1 cellular context compared by ENCODE assay signal in genomic region chr10:77909755-77910375, GRCh38.
TF ChIP-seq lines count a peak whose summit lies in the region.

No MANE protein-coding gene starts in this region.

TF ChIP-seq in K562, 482 proteins besides CTCF, POLR2A, EP300 and RAD21 (continued from another document and continues in another):
- TF ChIP-seq, protein P1, sequence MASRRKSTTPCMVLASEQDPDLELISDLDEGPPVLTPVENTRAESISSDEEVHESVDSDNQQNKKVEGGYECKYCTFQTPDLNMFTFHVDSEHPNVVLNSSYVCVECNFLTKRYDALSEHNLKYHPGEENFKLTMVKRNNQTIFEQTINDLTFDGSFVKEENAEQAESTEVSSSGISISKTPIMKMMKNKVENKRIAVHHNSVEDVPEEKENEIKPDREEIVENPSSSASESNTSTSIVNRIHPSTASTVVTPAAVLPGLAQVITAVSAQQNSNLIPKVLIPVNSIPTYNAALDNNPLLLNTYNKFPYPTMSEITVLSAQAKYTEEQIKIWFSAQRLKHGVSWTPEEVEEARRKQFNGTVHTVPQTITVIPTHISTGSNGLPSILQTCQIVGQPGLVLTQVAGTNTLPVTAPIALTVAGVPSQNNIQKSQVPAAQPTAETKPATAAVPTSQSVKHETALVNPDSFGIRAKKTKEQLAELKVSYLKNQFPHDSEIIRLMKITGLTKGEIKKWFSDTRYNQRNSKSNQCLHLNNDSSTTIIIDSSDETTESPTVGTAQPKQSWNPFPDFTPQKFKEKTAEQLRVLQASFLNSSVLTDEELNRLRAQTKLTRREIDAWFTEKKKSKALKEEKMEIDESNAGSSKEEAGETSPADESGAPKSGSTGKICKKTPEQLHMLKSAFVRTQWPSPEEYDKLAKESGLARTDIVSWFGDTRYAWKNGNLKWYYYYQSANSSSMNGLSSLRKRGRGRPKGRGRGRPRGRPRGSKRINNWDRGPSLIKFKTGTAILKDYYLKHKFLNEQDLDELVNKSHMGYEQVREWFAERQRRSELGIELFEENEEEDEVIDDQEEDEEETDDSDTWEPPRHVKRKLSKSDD (conservative IDR thresholded peaks at IDR 0.05; ENCODE audit: low read length): no peak
- TF ChIP-seq KAT7 (CRISPR knock-in tag; IDR thresholded peaks at IDR 0.05; ENCODE audit: borderline replicate concordance): peak; percentile 8; the same call in 1 of the 2 replicates
- peak; percentile 89 for TF ChIP-seq FOXJ2 (tag; IDR thresholded peaks at IDR 0.05)
- TF ChIP-seq PURB (CRISPR knock-in tag; IDR thresholded peaks at IDR 0.05; ENCODE audit: low read depth): no peak
- no peak for TF ChIP-seq ZFP36 (IDR thresholded peaks at IDR 0.05; ENCODE audit: low read depth, low read length, partially characterized antibody)
- TF ChIP-seq, protein P2, sequence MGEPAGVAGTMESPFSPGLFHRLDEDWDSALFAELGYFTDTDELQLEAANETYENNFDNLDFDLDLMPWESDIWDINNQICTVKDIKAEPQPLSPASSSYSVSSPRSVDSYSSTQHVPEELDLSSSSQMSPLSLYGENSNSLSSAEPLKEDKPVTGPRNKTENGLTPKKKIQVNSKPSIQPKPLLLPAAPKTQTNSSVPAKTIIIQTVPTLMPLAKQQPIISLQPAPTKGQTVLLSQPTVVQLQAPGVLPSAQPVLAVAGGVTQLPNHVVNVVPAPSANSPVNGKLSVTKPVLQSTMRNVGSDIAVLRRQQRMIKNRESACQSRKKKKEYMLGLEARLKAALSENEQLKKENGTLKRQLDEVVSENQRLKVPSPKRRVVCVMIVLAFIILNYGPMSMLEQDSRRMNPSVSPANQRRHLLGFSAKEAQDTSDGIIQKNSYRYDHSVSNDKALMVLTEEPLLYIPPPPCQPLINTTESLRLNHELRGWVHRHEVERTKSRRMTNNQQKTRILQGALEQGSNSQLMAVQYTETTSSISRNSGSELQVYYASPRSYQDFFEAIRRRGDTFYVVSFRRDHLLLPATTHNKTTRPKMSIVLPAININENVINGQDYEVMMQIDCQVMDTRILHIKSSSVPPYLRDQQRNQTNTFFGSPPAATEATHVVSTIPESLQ (CRISPR knock-in tag; IDR thresholded peaks at IDR 0.05): 0 out of 2 replicates have a peak, but pooled peaks have one; percentile 63
- TF ChIP-seq ZNF175 (CRISPR knock-in tag; IDR thresholded peaks at IDR 0.05; ENCODE audit: low read depth): no peak; the same call in 1 of the 2 replicates
- peak; percentile 49; the same call in 1 of the 2 replicates for TF ChIP-seq MYNN (IDR thresholded peaks at IDR 0.05)
- TF ChIP-seq MYNN (CRISPR knock-in tag; IDR thresholded peaks at IDR 0.05): no peak
- TF ChIP-seq TFAM (CRISPR knock-in tag; conservative IDR thresholded peaks at IDR 0.05): no peak
- peak; percentile 74 for TF ChIP-seq ZBTB17 (CRISPR knock-in tag; IDR thresholded peaks at IDR 0.05)
- peak; percentile 80 for TF ChIP-seq CXXC5 (CRISPR knock-in tag; IDR thresholded peaks at IDR 0.05)
- TF ChIP-seq ZNF431 (CRISPR knock-in tag; IDR thresholded peaks at IDR 0.05): no peak
- TF ChIP-seq, protein P3, sequence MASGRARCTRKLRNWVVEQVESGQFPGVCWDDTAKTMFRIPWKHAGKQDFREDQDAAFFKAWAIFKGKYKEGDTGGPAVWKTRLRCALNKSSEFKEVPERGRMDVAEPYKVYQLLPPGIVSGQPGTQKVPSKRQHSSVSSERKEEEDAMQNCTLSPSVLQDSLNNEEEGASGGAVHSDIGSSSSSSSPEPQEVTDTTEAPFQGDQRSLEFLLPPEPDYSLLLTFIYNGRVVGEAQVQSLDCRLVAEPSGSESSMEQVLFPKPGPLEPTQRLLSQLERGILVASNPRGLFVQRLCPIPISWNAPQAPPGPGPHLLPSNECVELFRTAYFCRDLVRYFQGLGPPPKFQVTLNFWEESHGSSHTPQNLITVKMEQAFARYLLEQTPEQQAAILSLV (tag; IDR thresholded peaks at IDR 0.05): peak; percentile 50; the same call in 1 of the 2 replicates
- TF ChIP-seq MITF (IDR thresholded peaks at IDR 0.05): peak; percentile 92
- TF ChIP-seq SOX6 (IDR thresholded peaks at IDR 0.05): peak; percentile 86
- TF ChIP-seq, protein P4, sequence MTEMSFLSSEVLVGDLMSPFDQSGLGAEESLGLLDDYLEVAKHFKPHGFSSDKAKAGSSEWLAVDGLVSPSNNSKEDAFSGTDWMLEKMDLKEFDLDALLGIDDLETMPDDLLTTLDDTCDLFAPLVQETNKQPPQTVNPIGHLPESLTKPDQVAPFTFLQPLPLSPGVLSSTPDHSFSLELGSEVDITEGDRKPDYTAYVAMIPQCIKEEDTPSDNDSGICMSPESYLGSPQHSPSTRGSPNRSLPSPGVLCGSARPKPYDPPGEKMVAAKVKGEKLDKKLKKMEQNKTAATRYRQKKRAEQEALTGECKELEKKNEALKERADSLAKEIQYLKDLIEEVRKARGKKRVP (CRISPR knock-in tag; IDR thresholded peaks at IDR 0.05): peak; percentile 48; the same call in 1 of the 2 replicates
- TF ChIP-seq, protein P5, sequence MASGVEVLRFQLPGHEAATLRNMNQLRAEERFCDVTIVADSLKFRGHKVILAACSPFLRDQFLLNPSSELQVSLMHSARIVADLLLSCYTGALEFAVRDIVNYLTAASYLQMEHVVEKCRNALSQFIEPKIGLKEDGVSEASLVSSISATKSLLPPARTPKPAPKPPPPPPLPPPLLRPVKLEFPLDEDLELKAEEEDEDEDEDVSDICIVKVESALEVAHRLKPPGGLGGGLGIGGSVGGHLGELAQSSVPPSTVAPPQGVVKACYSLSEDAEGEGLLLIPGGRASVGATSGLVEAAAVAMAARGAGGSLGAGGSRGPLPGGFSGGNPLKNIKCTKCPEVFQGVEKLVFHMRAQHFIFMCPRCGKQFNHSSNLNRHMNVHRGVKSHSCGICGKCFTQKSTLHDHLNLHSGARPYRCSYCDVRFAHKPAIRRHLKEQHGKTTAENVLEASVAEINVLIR (CRISPR knock-in tag; IDR thresholded peaks at IDR 0.05): peak; percentile 44; the same call in 1 of the 2 replicates
- TF ChIP-seq TBL1XR1 (IDR thresholded peaks at IDR 0.05; ENCODE audit: low read length in 2 of 2): peak; percentile 59 to 62; a peak in 2 of 4 replicates
- TF ChIP-seq RBM34 (IDR thresholded peaks at IDR 0.05; ENCODE audit: borderline replicate concordance, insufficient read depth, low read length): no peak
- peak; percentile 98 for TF ChIP-seq ZNF592 (IDR thresholded peaks at IDR 0.05)
- TF ChIP-seq JUNB (CRISPR knock-in tag; conservative IDR thresholded peaks at IDR 0.05): 0 out of 2 replicates have a peak, but pooled peaks have one; percentile 21
- TF ChIP-seq NELFE (IDR thresholded peaks at IDR 0.05; ENCODE audit: insufficient read depth, insufficient read length): no peak
- TF ChIP-seq VEZF1 (CRISPR knock-in tag; IDR thresholded peaks at IDR 0.05): peak; percentile 20; the same call in 1 of the 2 replicates
- no peak for TF ChIP-seq POU5F1 (IDR thresholded peaks at IDR 0.05; ENCODE audit: borderline replicate concordance, low read depth, low read length, partially characterized antibody)
- TF ChIP-seq MAFG (tag; conservative IDR thresholded peaks at IDR 0.05): peak; percentile 97
- TF ChIP-seq BACH1 (tag; IDR thresholded peaks at IDR 0.05): peak; percentile 99
- TF ChIP-seq DEAF1 (CRISPR knock-in tag; IDR thresholded peaks at IDR 0.05): no peak
- TF ChIP-seq, protein P6, sequence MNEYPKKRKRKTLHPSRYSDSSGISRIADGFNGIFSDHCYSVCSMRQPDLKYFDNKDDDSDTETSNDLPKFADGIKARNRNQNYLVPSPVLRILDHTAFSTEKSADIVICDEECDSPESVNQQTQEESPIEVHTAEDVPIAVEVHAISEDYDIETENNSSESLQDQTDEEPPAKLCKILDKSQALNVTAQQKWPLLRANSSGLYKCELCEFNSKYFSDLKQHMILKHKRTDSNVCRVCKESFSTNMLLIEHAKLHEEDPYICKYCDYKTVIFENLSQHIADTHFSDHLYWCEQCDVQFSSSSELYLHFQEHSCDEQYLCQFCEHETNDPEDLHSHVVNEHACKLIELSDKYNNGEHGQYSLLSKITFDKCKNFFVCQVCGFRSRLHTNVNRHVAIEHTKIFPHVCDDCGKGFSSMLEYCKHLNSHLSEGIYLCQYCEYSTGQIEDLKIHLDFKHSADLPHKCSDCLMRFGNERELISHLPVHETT (CRISPR knock-in tag; conservative IDR thresholded peaks at IDR 0.05 in 1 of 2, IDR thresholded peaks at IDR 0.05 in 1 of 2): peak in 1 of 2 experiments; percentile 84; a peak in 2 of 4 replicates
- TF ChIP-seq ZNF140 (CRISPR knock-in tag; IDR thresholded peaks at IDR 0.05): no peak
- TF ChIP-seq HSF4 (CRISPR knock-in tag; IDR thresholded peaks at IDR 0.05; ENCODE audit: borderline replicate concordance): peak; percentile 82; the same call in 1 of the 2 replicates
- TF ChIP-seq CEBPB (tag; IDR thresholded peaks at IDR 0.05): no peak
- no peak for TF ChIP-seq ADNP (tag; IDR thresholded peaks at IDR 0.05)
- peak; percentile 98 for TF ChIP-seq NFE2 (IDR thresholded peaks at IDR 0.05; ENCODE audit: low read depth)
- peak; percentile 64 for TF ChIP-seq CCNT2 (IDR thresholded peaks at IDR 0.05; ENCODE audit: borderline replicate concordance, extremely low read depth, insufficient read length, low read depth, low read length)
- TF ChIP-seq E2F6 (IDR thresholded peaks at IDR 0.05; ENCODE audit: borderline replicate concordance in 1 of 2, extremely low read depth in 1 of 2, insufficient read depth in 1 of 2, insufficient read length in 1 of 2, low read depth in 1 of 2, low read length in 1 of 2, poor library complexity in 1 of 2, severe bottlenecking in 1 of 2): no peak
- TF ChIP-seq BCOR (IDR thresholded peaks at IDR 0.05): 0 out of 2 replicates have a peak, but pooled peaks have one; percentile 11
- TF ChIP-seq NR2C2 (CRISPR knock-in tag; IDR thresholded peaks at IDR 0.05): peak; percentile 91
- TF ChIP-seq NR2C2 (tag; IDR thresholded peaks at IDR 0.05): peak; percentile 98
- TF ChIP-seq CBFA2T2 (conservative IDR thresholded peaks at IDR 0.05): 0 out of 2 replicates have a peak, but pooled peaks have one; percentile 20
- no peak for TF ChIP-seq KHSRP (IDR thresholded peaks at IDR 0.05)
- no peak for TF ChIP-seq NFIX (CRISPR knock-in tag; IDR thresholded peaks at IDR 0.05; ENCODE audit: low read depth)
- TF ChIP-seq RBBP5 (IDR thresholded peaks at IDR 0.05; ENCODE audit: borderline replicate concordance, insufficient read depth, low read length, poor library complexity, severe bottlenecking): peak; percentile 46
- TF ChIP-seq OTX1 (CRISPR knock-in tag; IDR thresholded peaks at IDR 0.05): peak; percentile 81
- TF ChIP-seq ZSCAN29 (IDR thresholded peaks at IDR 0.05): no peak
